Comparison of ENCODE assay signal across 1 cellular context in the genomic region with DNA sequence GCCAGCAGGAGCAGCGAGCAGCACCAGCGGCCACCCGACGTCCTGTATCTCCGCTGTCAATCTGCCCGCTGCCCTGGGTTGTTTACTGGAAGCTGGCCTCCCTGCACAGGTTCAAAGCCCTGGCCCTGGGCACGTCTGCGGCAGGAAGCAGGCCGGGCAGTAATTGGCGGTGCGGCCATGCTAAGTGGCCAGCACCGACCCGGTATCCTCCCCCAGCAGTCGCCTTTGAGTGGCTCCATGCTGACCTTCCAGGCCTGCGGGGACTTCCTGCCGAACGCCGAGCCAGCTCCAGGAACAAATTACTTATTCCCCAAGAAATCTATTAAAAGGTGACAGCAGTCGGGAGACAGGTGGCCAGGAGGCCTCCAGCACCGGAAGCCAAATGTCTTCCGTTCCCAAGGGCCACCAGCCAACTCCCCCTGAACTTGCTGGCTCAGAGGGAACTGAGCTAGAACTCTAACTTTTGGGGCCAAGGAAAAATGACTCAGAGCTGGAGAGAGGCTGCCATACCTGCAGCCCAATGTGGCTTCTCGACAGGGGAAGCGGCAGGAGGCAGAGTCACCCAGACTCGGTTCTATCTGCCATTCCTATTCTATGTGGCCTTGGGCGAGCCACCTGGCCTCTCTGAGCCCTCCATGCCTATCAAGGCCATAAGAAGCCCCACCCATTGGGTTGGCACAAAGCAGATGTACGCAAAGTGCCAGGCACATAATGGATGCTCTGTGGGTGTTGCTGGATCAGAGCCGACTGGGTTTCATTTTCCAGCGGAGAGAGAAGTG.
TF ChIP-seq lines count a peak whose summit lies in the region.

No MANE protein-coding gene starts in this region.

TF ChIP-seq in HepG2, 621 proteins besides CTCF, POLR2A, EP300 and RAD21:
- no peak for TF ChIP-seq ZNF180 (CRISPR knock-in tag; IDR thresholded peaks at IDR 0.05; ENCODE audit: borderline replicate concordance, low read depth)
- TF ChIP-seq GABPB1 (CRISPR knock-in tag; IDR thresholded peaks at IDR 0.05) = peak; percentile 30; the same call in 1 of the 2 replicates
- no peak for TF ChIP-seq ARID2 (CRISPR knock-in tag; IDR thresholded peaks at IDR 0.05; ENCODE audit: borderline replicate concordance)
- TF ChIP-seq ZNF768 (CRISPR knock-in tag; IDR thresholded peaks at IDR 0.05) = no peak
- peak; percentile 66; the same call in 1 of the 2 replicates for TF ChIP-seq ZBTB38 (CRISPR knock-in tag; IDR thresholded peaks at IDR 0.05)
- no peak for TF ChIP-seq HDAC1 (CRISPR knock-in tag; IDR thresholded peaks at IDR 0.05)
- no peak for TF ChIP-seq KMT2B (CRISPR knock-in tag; IDR thresholded peaks at IDR 0.05)
- no peak for TF ChIP-seq GPN1 (CRISPR knock-in tag; IDR thresholded peaks at IDR 0.05; ENCODE audit: borderline replicate concordance)
- TF ChIP-seq GATAD1 (CRISPR knock-in tag; IDR thresholded peaks at IDR 0.05) = no peak
- TF ChIP-seq EEA1 (CRISPR knock-in tag; IDR thresholded peaks at IDR 0.05; ENCODE audit: borderline replicate concordance) = no peak
- TF ChIP-seq, protein P1, sequence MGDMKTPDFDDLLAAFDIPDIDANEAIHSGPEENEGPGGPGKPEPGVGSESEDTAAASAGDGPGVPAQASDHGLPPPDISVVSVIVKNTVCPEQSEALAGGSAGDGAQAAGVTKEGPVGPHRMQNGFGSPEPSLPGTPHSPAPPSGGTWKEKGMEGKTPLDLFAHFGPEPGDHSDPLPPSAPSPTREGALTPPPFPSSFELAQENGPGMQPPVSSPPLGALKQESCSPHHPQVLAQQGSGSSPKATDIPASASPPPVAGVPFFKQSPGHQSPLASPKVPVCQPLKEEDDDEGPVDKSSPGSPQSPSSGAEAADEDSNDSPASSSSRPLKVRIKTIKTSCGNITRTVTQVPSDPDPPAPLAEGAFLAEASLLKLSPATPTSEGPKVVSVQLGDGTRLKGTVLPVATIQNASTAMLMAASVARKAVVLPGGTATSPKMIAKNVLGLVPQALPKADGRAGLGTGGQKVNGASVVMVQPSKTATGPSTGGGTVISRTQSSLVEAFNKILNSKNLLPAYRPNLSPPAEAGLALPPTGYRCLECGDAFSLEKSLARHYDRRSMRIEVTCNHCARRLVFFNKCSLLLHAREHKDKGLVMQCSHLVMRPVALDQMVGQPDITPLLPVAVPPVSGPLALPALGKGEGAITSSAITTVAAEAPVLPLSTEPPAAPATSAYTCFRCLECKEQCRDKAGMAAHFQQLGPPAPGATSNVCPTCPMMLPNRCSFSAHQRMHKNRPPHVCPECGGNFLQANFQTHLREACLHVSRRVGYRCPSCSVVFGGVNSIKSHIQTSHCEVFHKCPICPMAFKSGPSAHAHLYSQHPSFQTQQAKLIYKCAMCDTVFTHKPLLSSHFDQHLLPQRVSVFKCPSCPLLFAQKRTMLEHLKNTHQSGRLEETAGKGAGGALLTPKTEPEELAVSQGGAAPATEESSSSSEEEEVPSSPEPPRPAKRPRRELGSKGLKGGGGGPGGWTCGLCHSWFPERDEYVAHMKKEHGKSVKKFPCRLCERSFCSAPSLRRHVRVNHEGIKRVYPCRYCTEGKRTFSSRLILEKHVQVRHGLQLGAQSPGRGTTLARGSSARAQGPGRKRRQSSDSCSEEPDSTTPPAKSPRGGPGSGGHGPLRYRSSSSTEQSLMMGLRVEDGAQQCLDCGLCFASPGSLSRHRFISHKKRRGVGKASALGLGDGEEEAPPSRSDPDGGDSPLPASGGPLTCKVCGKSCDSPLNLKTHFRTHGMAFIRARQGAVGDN (CRISPR knock-in tag; IDR thresholded peaks at IDR 0.05) = peak; percentile 52
- TF ChIP-seq ZNF383 (CRISPR knock-in tag; IDR thresholded peaks at IDR 0.05; ENCODE audit: borderline replicate concordance) = no peak
- no peak for TF ChIP-seq MAZ (IDR thresholded peaks at IDR 0.05; ENCODE audit: borderline replicate concordance, low read depth, low read length)
- TF ChIP-seq MAZ (CRISPR knock-in tag; IDR thresholded peaks at IDR 0.05; ENCODE audit: low read depth) = no peak
- TF ChIP-seq ZFX (CRISPR knock-in tag; IDR thresholded peaks at IDR 0.05; ENCODE audit: low read depth) = no peak
- no peak for TF ChIP-seq MLLT10 (CRISPR knock-in tag; IDR thresholded peaks at IDR 0.05)
- TF ChIP-seq, protein P2, sequence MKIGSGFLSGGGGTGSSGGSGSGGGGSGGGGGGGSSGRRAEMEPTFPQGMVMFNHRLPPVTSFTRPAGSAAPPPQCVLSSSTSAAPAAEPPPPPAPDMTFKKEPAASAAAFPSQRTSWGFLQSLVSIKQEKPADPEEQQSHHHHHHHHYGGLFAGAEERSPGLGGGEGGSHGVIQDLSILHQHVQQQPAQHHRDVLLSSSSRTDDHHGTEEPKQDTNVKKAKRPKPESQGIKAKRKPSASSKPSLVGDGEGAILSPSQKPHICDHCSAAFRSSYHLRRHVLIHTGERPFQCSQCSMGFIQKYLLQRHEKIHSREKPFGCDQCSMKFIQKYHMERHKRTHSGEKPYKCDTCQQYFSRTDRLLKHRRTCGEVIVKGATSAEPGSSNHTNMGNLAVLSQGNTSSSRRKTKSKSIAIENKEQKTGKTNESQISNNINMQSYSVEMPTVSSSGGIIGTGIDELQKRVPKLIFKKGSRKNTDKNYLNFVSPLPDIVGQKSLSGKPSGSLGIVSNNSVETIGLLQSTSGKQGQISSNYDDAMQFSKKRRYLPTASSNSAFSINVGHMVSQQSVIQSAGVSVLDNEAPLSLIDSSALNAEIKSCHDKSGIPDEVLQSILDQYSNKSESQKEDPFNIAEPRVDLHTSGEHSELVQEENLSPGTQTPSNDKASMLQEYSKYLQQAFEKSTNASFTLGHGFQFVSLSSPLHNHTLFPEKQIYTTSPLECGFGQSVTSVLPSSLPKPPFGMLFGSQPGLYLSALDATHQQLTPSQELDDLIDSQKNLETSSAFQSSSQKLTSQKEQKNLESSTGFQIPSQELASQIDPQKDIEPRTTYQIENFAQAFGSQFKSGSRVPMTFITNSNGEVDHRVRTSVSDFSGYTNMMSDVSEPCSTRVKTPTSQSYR (CRISPR knock-in tag; IDR thresholded peaks at IDR 0.05; ENCODE audit: borderline replicate concordance) = no peak
- no peak for TF ChIP-seq TAF15 (IDR thresholded peaks at IDR 0.05; ENCODE audit: low read depth, low read length, poor library complexity, severe bottlenecking)
- peak; percentile 54; the same call in 1 of the 2 replicates for TF ChIP-seq HNRNPL (IDR thresholded peaks at IDR 0.05; ENCODE audit: low read depth, low read length)
- no peak for TF ChIP-seq FOXA1 (IDR thresholded peaks at IDR 0.05)
- TF ChIP-seq FOXA1 (CRISPR knock-in tag; IDR thresholded peaks at IDR 0.05) = no peak
- no peak for TF ChIP-seq ARNT2 (CRISPR knock-in tag; IDR thresholded peaks at IDR 0.05; ENCODE audit: low read depth)
- TF ChIP-seq, protein P3, sequence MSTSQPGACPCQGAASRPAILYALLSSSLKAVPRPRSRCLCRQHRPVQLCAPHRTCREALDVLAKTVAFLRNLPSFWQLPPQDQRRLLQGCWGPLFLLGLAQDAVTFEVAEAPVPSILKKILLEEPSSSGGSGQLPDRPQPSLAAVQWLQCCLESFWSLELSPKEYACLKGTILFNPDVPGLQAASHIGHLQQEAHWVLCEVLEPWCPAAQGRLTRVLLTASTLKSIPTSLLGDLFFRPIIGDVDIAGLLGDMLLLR (CRISPR knock-in tag; IDR thresholded peaks at IDR 0.05) = no peak
- TF ChIP-seq, protein P4, sequence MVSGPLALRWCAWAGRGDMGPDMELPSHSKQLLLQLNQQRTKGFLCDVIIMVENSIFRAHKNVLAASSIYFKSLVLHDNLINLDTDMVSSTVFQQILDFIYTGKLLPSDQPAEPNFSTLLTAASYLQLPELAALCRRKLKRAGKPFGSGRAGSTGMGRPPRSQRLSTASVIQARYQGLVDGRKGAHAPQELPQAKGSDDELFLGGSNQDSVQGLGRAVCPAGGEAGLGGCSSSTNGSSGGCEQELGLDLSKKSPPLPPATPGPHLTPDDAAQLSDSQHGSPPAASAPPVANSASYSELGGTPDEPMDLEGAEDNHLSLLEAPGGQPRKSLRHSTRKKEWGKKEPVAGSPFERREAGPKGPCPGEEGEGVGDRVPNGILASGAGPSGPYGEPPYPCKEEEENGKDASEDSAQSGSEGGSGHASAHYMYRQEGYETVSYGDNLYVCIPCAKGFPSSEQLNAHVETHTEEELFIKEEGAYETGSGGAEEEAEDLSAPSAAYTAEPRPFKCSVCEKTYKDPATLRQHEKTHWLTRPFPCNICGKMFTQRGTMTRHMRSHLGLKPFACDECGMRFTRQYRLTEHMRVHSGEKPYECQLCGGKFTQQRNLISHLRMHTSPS (CRISPR knock-in tag; IDR thresholded peaks at IDR 0.05; ENCODE audit: low read depth) = peak; percentile 54; the same call in 1 of the 2 replicates
- TF ChIP-seq FIP1L1 (IDR thresholded peaks at IDR 0.05; ENCODE audit: borderline replicate concordance, insufficient read depth, low read depth, low read length) = no peak
- TF ChIP-seq MAFF (IDR thresholded peaks at IDR 0.05; ENCODE audit: low read depth, low read length) = no peak
- no peak for TF ChIP-seq TCF7L2 (IDR thresholded peaks at IDR 0.05; ENCODE audit: low read depth, low read length)
- no peak for TF ChIP-seq SALL1 (CRISPR knock-in tag; IDR thresholded peaks at IDR 0.05)
- TF ChIP-seq ZNF598 (CRISPR knock-in tag; IDR thresholded peaks at IDR 0.05; ENCODE audit: borderline replicate concordance) = 0 out of 2 replicates have a peak, but pooled peaks have one; percentile 37
- no peak for TF ChIP-seq RARA (CRISPR knock-in tag; IDR thresholded peaks at IDR 0.05)
- TF ChIP-seq, protein P5, sequence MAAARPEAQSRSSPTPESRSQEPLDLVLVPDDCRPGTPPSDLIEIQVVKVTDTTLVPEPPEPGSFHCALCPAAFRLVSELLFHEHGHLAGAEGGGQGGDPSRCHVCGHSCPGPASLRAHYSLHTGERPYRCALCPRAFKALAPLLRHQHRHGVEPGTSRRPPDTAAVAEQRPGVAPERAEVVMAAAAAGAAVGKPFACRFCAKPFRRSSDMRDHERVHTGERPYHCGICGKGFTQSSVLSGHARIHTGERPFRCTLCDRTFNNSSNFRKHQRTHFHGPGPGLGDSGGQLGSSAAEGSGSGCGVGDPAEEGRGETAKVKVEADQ (CRISPR knock-in tag; IDR thresholded peaks at IDR 0.05; ENCODE audit: borderline replicate concordance) = no peak
- TF ChIP-seq ZNF337 (CRISPR knock-in tag; IDR thresholded peaks at IDR 0.05; ENCODE audit: borderline replicate concordance, low read depth) = no peak
- no peak for TF ChIP-seq NR2F2 (IDR thresholded peaks at IDR 0.05; ENCODE audit: borderline replicate concordance, low read depth)
- no peak for TF ChIP-seq EHMT2 (IDR thresholded peaks at IDR 0.05; ENCODE audit: borderline replicate concordance, low read depth, low read length)
- TF ChIP-seq KAT8 (CRISPR knock-in tag; IDR thresholded peaks at IDR 0.05) = no peak
- TF ChIP-seq ZNF510 (CRISPR knock-in tag; IDR thresholded peaks at IDR 0.05; ENCODE audit: low read depth) = no peak
- TF ChIP-seq RFX1 (IDR thresholded peaks at IDR 0.05) = no peak
- TF ChIP-seq STAT5B (CRISPR knock-in tag; IDR thresholded peaks at IDR 0.05) = no peak
- TF ChIP-seq ZNF879 (CRISPR knock-in tag; IDR thresholded peaks at IDR 0.05) = no peak
